In the genomic region with DNA sequence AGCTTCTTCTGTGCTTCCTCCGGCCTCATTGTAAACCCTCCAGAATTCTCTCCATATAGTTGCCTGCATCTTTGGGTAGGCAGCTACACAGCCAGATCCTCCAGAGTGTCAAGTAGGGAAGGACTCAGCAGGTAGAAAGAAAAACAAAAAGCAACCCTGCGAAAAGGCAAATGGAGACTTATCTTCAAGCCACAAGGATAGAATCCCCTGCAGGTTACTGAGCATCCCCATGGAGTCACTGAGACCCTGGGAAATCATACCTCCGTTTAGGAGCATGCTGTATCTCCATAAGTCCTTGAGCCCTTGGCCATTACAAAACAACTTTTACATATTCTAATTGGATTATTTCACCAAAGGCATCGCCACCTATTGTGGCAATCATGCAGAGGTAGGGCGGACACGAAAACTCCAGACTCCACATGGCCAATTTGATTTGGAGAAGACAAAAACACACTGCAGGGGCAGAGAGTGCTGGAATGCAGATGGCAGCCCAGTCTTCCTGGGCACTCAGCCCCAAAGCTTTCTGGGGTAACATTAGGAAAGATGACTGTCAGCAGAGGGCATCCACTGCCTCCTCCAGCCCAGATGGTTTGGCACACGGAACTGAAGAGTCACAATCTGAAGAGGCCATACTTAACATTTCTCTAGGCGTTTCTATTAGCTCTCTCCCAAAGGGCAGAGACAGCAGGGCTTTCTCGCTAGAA, we compare ENCODE assay signal across 24 cellular contexts.
"Had no signal": no experiment of that assay in that cellular context is flagged by ENCODE, and none has a peak within 500 bp of the region (broad histone marks: within the 10 kb centered on the region; RNA-seq: fewer than 3 reads in every experiment).

No MANE protein-coding gene starts in this region.

- H3K9me3 ChIP-seq: adrenal gland, body of pancreas, esophagus muscularis mucosa, left ventricle myocardium inferior, neutrophil, prostate gland, sigmoid colon, suprapubic skin, tibial artery, upper lobe of right lung had no signal

- H3K9me3 Mint-ChIP-seq: activated naive CD4-positive, alpha-beta T cell treated with anti-CD3 and anti-CD28 coated beads for 36 hours; activated naive CD8-positive, alpha-beta T cell treated with anti-CD3 and anti-CD28 coated beads for 36 hours; mesothelial cell of epicardium; naive B cell; nephron progenitor cell; stimulated activated memory B cell treated with anti-CD40 and anti-IgM and Interleukin-4, amounts not matched to agents 10 μg/mL and 1 μg/mL and 100 μg/mL, for 72 hours had no signal

- H3K4me3 ChIP-seq: adrenal gland, body of pancreas, esophagus muscularis mucosa, left ventricle myocardium inferior, lung, prostate gland, sigmoid colon, suprapubic skin, tibial artery, upper lobe of right lung had no signal

- H3K27me3 ChIP-seq: adrenal gland, body of pancreas, esophagus muscularis mucosa, neutrophil, sigmoid colon, suprapubic skin, tibial artery, upper lobe of right lung had no signal

- H3K27ac ChIP-seq: adrenal gland, body of pancreas, esophagus muscularis mucosa, left ventricle myocardium inferior, neutrophil, prostate gland, sigmoid colon, suprapubic skin, tibial artery, upper lobe of right lung had no signal

- H3K36me3 ChIP-seq: adrenal gland, left ventricle myocardium inferior, neutrophil, prostate gland, suprapubic skin, upper lobe of right lung had no signal

- DNase-seq: activated effector memory CD4-positive, alpha-beta T cell treated with anti-CD3 and anti-CD28 coated beads, Interleukin-2, amount 50 U/mL, for 16 hours; activated naive CD4-positive, alpha-beta T cell treated with anti-CD3 and anti-CD28 coated beads for 36 hours; activated naive CD8-positive, alpha-beta T cell treated with anti-CD3 and anti-CD28 coated beads for 36 hours; adrenal gland; aorta; body of pancreas; effector CD4-positive, alpha-beta T cell; left ventricle myocardium inferior; naive B cell; nephron progenitor cell; sigmoid colon; small intestine; stimulated activated CD4-positive, alpha-beta T cell treated with anti-CD3 and anti-CD28 coated beads, Interleukin-4, amount 100 ng/mL, for 24 hours; T-helper 17 cell; T1000; tibial artery; upper lobe of right lung had no signal

- H3K4me1 Mint-ChIP-seq: activated naive CD8-positive, alpha-beta T cell treated with anti-CD3 and anti-CD28 coated beads for 36 hours; mesothelial cell of epicardium; naive B cell; nephron progenitor cell; stimulated activated memory B cell treated with anti-CD40 and anti-IgM and Interleukin-4, amounts not matched to agents 10 μg/mL and 1 μg/mL and 100 μg/mL, for 72 hours; T-helper 17 cell had no signal

- H3K27me3 Mint-ChIP-seq: activated naive CD8-positive, alpha-beta T cell treated with anti-CD3 and anti-CD28 coated beads for 36 hours had no signal

- H3K4me3 Mint-ChIP-seq: activated naive CD4-positive, alpha-beta T cell treated with anti-CD3 and anti-CD28 coated beads for 36 hours; activated naive CD8-positive, alpha-beta T cell treated with anti-CD3 and anti-CD28 coated beads for 36 hours; mesothelial cell of epicardium; naive B cell; nephron progenitor cell; stimulated activated memory B cell treated with anti-CD40 and anti-IgM and Interleukin-4, amounts not matched to agents 10 μg/mL and 1 μg/mL and 100 μg/mL, for 72 hours; T-helper 17 cell had no signal

- ATAC-seq: body of pancreas, T-helper 17 cell, upper lobe of right lung had no signal

- H3K27ac Mint-ChIP-seq: activated naive CD4-positive, alpha-beta T cell treated with anti-CD3 and anti-CD28 coated beads for 36 hours; activated naive CD8-positive, alpha-beta T cell treated with anti-CD3 and anti-CD28 coated beads for 36 hours; mesothelial cell of epicardium; nephron progenitor cell; stimulated activated memory B cell treated with anti-CD40 and anti-IgM and Interleukin-4, amounts not matched to agents 10 μg/mL and 1 μg/mL and 100 μg/mL, for 72 hours; T-helper 17 cell had no signal

- H3K4me1 ChIP-seq: adrenal gland, body of pancreas, esophagus muscularis mucosa, left ventricle myocardium inferior, prostate gland, sigmoid colon, suprapubic skin, tibial artery, upper lobe of right lung had no signal

- H3K36me3 Mint-ChIP-seq: mesothelial cell of epicardium; stimulated activated memory B cell treated with anti-CD40 and anti-IgM and Interleukin-4, amounts not matched to agents 10 μg/mL and 1 μg/mL and 100 μg/mL, for 72 hours had no signal
